12 cellular contexts compared by ENCODE assay signal in the genomic region with DNA sequence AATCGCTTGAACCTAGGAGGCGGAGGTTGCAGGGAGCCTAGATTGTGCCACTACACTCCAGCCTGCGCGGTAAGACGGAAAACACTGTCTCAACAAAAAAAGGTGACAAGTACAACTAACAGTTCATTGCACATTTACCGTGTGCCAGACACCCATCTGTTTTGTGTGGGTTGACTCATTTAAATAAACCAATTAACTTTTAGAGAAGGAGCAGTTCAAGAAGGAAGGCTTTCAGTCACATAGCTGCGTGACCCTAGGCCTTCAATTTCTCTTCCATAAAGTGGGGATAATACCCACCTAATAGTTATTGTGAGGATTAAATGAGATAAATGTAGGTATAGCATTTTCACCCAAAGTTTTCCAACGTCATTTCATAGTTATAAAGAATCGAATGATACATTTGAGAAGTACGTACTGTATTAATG. TPM values are rescaled to one million over a fixed set of nuclear protein-coding genes. Genes with fewer than 3 reads are reported as not detected.
A peak's percentile ranks its signal among the peaks of the same experiment; 100 is the strongest.
DNase-seq lines count a peak whose midpoint lies in the region; ATAC-seq and TF ChIP-seq lines count a peak whose summit lies in the region.
"Had no signal": no experiment of that assay in that cellular context is flagged by ENCODE, and none has a peak within 500 bp of the region (broad histone marks: within the 10 kb centered on the region; RNA-seq: fewer than 3 reads in every experiment).

No MANE protein-coding gene starts in this region.

- no peaks in the 10 kb centered on the region for H3K9me3 ChIP-seq in esophagus muscularis mucosa
- H3K9me3 ChIP-seq: BE2C, gastrocnemius medialis had no signal

- intact Hi-C loops in esophagus muscularis mucosa (cut with DNase I): no loop called here

- no peak for DNase-seq in stimulated activated naive CD8-positive, alpha-beta T cell treated with anti-CD3 and anti-CD28 coated beads, Interleukin-15, Interleukin-2, amounts not matched to agents 100 U/mL and 50 U/mL, for 24 hours
- DNase-seq in activated CD4-positive, alpha-beta T cell treated with anti-CD3 and anti-CD28 coated beads, Interleukin-2, amount 50 U/mL, for 1 hour: peak; percentile 30
- DNase-seq in memory B cell (ENCODE audit: low spot score in 2 of 2) (peak in 1 of 2 donors; percentile 23), KBM-7 (no peak), HPDE6-E6E7 (ENCODE audit: extremely low spot score) (no peak), DMS79 (lab: John Stamatoyannopoulos, UW) (no peak), esophagus muscularis mucosa (ENCODE audit: extremely low spot score) (no peak)
- DNase-seq: amniotic stem cell, BE2C, NCI-H1105 treated with DMSO at 0.1 percent for 48 hours had no signal

- TF ChIP-seq EP300 in esophagus muscularis mucosa (IDR thresholded peaks at IDR 0.05): no peak

- H3K27ac ChIP-seq in esophagus muscularis mucosa (replicated peaks in 1 of 4): no peak overlapping the region

- WGBS in esophagus muscularis mucosa: 95% methylated on average over 10 of the region's 10 CpGs

- H3K27ac Mint-ChIP-seq in stimulated activated naive CD8-positive, alpha-beta T cell treated with anti-CD3 and anti-CD28 coated beads, Interleukin-15, Interleukin-2, amounts not matched to agents 100 ng/mL and 50 ng/mL, for 24 hours: peak overlapping the region; percentile 98
- H3K27ac Mint-ChIP-seq in memory B cell: peak overlapping the region; percentile 99

- no peaks in the 10 kb centered on the region for H3K27me3 Mint-ChIP-seq in stimulated activated naive CD8-positive, alpha-beta T cell treated with anti-CD3 and anti-CD28 coated beads, Interleukin-15, Interleukin-2, amounts not matched to agents 100 ng/mL and 50 ng/mL, for 24 hours
- no peaks in the 10 kb centered on the region for H3K27me3 Mint-ChIP-seq in memory B cell

- H3K9me3 Mint-ChIP-seq in stimulated activated naive CD8-positive, alpha-beta T cell treated with anti-CD3 and anti-CD28 coated beads, Interleukin-15, Interleukin-2, amounts not matched to agents 100 ng/mL and 50 ng/mL, for 24 hours: no peaks in the 10 kb centered on the region
- no peaks in the 10 kb centered on the region for H3K9me3 Mint-ChIP-seq in memory B cell

- H3K4me1 ChIP-seq in esophagus muscularis mucosa: peaks cover 8 to 26% (median 26%) of the 10 kb centered on the region in 4 donors
- H3K4me1 ChIP-seq: BE2C had no signal

- no peak for TF ChIP-seq POLR2A in esophagus muscularis mucosa (IDR thresholded peaks at IDR 0.05; ENCODE audit: low read depth)

- no peak overlapping the region for H3K4me3 ChIP-seq in esophagus muscularis mucosa

- H3K36me3 Mint-ChIP-seq in stimulated activated naive CD8-positive, alpha-beta T cell treated with anti-CD3 and anti-CD28 coated beads, Interleukin-15, Interleukin-2, amounts not matched to agents 100 ng/mL and 50 ng/mL, for 24 hours (ENCODE audit: low read depth): peaks cover 4% of the 10 kb centered on the region
- H3K36me3 Mint-ChIP-seq in memory B cell: no peaks in the 10 kb centered on the region

- peak overlapping the region; percentile 83 for H3K4me3 Mint-ChIP-seq in stimulated activated naive CD8-positive, alpha-beta T cell treated with anti-CD3 and anti-CD28 coated beads, Interleukin-15, Interleukin-2, amounts not matched to agents 100 ng/mL and 50 ng/mL, for 24 hours
- H3K4me3 Mint-ChIP-seq in memory B cell: peak overlapping the region; percentile 79

- no peaks in the 10 kb centered on the region for H3K36me3 ChIP-seq in esophagus muscularis mucosa
- H3K36me3 ChIP-seq: BE2C, gastrocnemius medialis had no signal

- no peak for ATAC-seq in stimulated activated naive CD8-positive, alpha-beta T cell treated with anti-CD3 and anti-CD28 coated beads, Interleukin-15, Interleukin-2, amounts not matched to agents 100 U/mL and 50 U/mL, for 24 hours
- ATAC-seq in memory B cell (ENCODE audit: low read depth): peak; percentile 18

- no peak for TF ChIP-seq CTCF in esophagus muscularis mucosa (IDR thresholded peaks at IDR 0.05)

- peaks cover 0 to 16% (median 2%) of the 10 kb centered on the region in 4 donors for H3K27me3 ChIP-seq in esophagus muscularis mucosa
- H3K27me3 ChIP-seq: BE2C had no signal

- H3K4me1 Mint-ChIP-seq in stimulated activated naive CD8-positive, alpha-beta T cell treated with anti-CD3 and anti-CD28 coated beads, Interleukin-15, Interleukin-2, amounts not matched to agents 100 ng/mL and 50 ng/mL, for 24 hours (ENCODE audit: low read depth): peaks cover 56% of the 10 kb centered on the region
- peaks cover 49% of the 10 kb centered on the region for H3K4me1 Mint-ChIP-seq in memory B cell

- in situ Hi-C loops in KBM-7 (cut with MboI; ENCODE audit: low pct_unique_long_range_greater_than_20kb, low sequenced_read_pairs): no loop called here

RNA-seq across cellular contexts. Expression of gene KDM7A, which starts 52.3 kb away (rescaled TPM):
- total RNA-seq in esophagus muscularis mucosa: 10 to 100 TPM; 13.5 to 23.7 (median 19.5) TPM
